In the genomic region with DNA sequence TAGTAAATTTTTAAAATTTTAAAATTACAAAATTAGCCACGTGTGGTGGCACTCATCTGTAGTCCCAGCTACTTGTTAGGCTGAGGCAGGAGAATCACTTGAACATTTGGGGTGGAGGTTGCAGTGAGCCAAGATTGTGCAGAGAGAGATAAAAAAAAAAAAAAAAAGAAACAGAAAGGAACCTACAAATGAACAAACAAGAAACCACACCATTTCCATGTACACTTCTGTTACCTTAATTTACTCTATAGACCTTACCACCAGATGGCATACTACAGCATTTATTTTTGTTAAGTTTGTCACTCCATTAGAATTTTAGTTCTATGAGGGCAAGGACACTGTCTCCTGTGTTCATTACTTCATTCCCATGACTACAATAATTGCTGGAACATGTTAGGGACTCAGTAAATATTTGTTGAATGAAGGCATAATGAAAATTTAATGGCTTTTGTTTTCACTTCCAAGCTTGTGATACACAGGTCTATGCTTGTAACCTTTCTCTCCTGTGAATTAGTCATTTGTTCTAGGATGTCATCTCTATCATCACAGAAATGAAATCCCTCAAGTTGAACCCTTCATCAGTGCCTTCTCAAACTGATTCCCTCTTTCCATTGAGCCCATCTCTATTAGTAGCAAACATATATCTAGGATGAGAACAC, we compare ENCODE assay signal across 9 cellular contexts.
A peak's percentile ranks its signal among the peaks of the same experiment; 100 is the strongest.
DNase-seq lines count a peak whose midpoint lies in the region; ATAC-seq and TF ChIP-seq lines count a peak whose summit lies in the region.
"Had no signal": no experiment of that assay in that cellular context is flagged by ENCODE, and none has a peak within 500 bp of the region (broad histone marks: within the 10 kb centered on the region; RNA-seq: fewer than 3 reads in every experiment).

No MANE protein-coding gene starts in this region.

- DNase-seq in DMS53 (lab: John Stamatoyannopoulos, UW): peak; percentile 8
- no peak for DNase-seq in DMS53 treated with DMSO at 0.1 percent for 48 hours (lab: John Stamatoyannopoulos, UW; ENCODE audit: unreplicated experiment)
- peak; percentile 27 for DNase-seq in GM23248
- DNase-seq in RWPE1 (ENCODE audit: low spot score): peak; percentile 5
- DNase-seq in foreskin fibroblast: peak in 1 of 2 donors; percentile 15
- DNase-seq in activated CD8-positive, alpha-beta memory T cell treated with anti-CD3 and anti-CD28 coated beads for 24 hours: no peak

- H3K79me2 ChIP-seq in GM23248 (ENCODE audit: insufficient read depth): no peaks in the 10 kb centered on the region

- no peak overlapping the region for H3K4me2 ChIP-seq in GM23248 (ENCODE audit: unreplicated experiment)
- H3K4me2 ChIP-seq: BLaER1 had no signal

- no peaks in the 10 kb centered on the region for H3K4me1 ChIP-seq in GM23248 (ENCODE audit: insufficient read depth)
- H3K4me1 ChIP-seq: BLaER1 had no signal

- H3F3A ChIP-seq in GM23248 (ENCODE audit: insufficient read depth): no peaks in the 10 kb centered on the region

- H3K9me3 ChIP-seq in GM23248 (ENCODE audit: low read depth): no peaks in the 10 kb centered on the region
- H3K9me3 ChIP-seq: BLaER1 had no signal

- no peak overlapping the region for H3K4me3 ChIP-seq in GM23248
- H3K4me3 ChIP-seq in foreskin fibroblast (ENCODE audit: low read depth in 1 of 2, low read length in 2 of 2): no peak overlapping the region
- H3K4me3 ChIP-seq: BLaER1 had no signal

- in situ Hi-C loops in GM23248 (cut with MboI): no loop called here

- no peaks in the 10 kb centered on the region for H3K36me3 ChIP-seq in GM23248 (ENCODE audit: low read depth)

- 0 out of 2 replicates have a peak, but pooled peaks cover 3% of the 10 kb centered on the region for H3K27me3 ChIP-seq in GM23248 (replicated peaks; ENCODE audit: insufficient read depth)
- H3K27me3 ChIP-seq: BLaER1 had no signal

- 46 to 50% methylated on average over 1 of the region's 1 CpG for WGBS in GM23248 (ENCODE audit: low coverage in 1 of 2, low lambda C conversion rate in 2 of 2, missing lambda C conversion rate in 2 of 2), 2 experiments

- CTCF ChIA-PET in RWPE1 (lab: Yijun Ruan, JAX): interaction anchor here (0.6 kb wide), 2 partner anchors 88 to 474 kb away, joined by 3 read pairs; no protein-coding TSS in a partner anchor

- POLR2A ChIA-PET in RWPE1 (lab: Yijun Ruan, JAX; ENCODE audit: low non-redundant PET): no interaction called here

- H3K9ac ChIP-seq in GM23248: no peak overlapping the region
- H3K9ac ChIP-seq: BLaER1 had no signal

- TF ChIP-seq CTCF in RWPE1 (conservative IDR thresholded peaks at IDR 0.05; ENCODE audit: low read depth) (no peak; the same call in 1 of the 2 replicates), foreskin fibroblast (IDR thresholded peaks at IDR 0.05; ENCODE audit: low read depth, low read length) (peak; percentile 15)

- no peaks in the 10 kb centered on the region for H4K20me1 ChIP-seq in GM23248 (ENCODE audit: insufficient read depth)
- H4K20me1 ChIP-seq: BLaER1 had no signal

- ATAC-seq in HG03196 (IDR thresholded peaks at IDR 0.05; ENCODE audit: unreplicated experiment): no peak
- ATAC-seq in HG02623 (IDR thresholded peaks at IDR 0.05; ENCODE audit: unreplicated experiment): no peak

- no peak overlapping the region for H3K27ac ChIP-seq in GM23248
- no peak overlapping the region for H3K27ac ChIP-seq in RWPE1
- H3K27ac ChIP-seq: BLaER1 had no signal

- H3K9me2 ChIP-seq in GM23248 (ENCODE audit: insufficient read depth): no peaks in the 10 kb centered on the region

- H2AFZ ChIP-seq in GM23248: no peak overlapping the region

Comparison
In these comparisons a context has a peak if more than half of its experiments do, and no peak if none do; other contexts are left out.
1. DNase-seq: peak in DMS53 (single experiment), GM23248 (single experiment) and RWPE1 (single experiment); none in DMS53 treated with DMSO at 0.1 percent for 48 hours (single experiment) and activated CD8-positive, alpha-beta memory T cell treated with anti-CD3 and anti-CD28 coated beads for 24 hours (single experiment).